Comparison of ENCODE assay signal across 1 cellular context in genomic region chr17:18225562-18226283, GRCh38.
TF ChIP-seq lines count a peak whose summit lies in the region.

Gene LLGL1, plus strand, starts transcription at chr17:18225635. Its CDS starts 48 bp downstream, at chr17:18225683.

TF ChIP-seq in K562, 482 proteins besides CTCF, POLR2A, EP300 and RAD21 (continued from another document and continues in another):
- TF ChIP-seq HINFP (tag; conservative IDR thresholded peaks at IDR 0.05; ENCODE audit: low read depth) (no peak), THRB (CRISPR knock-in tag; conservative IDR thresholded peaks at IDR 0.05) (no peak), ZNF584 (CRISPR knock-in tag; IDR thresholded peaks at IDR 0.05; ENCODE audit: low read depth) (no peak), HDAC1 (IDR thresholded peaks at IDR 0.05) (0 out of 4 replicates have a peak, but pooled peaks of 1 of the 2 experiments have one; percentile 24), POLR2G (IDR thresholded peaks at IDR 0.05; ENCODE audit: low read depth, low read length) (peak; percentile 67), TEAD1 (CRISPR knock-in tag; IDR thresholded peaks at IDR 0.05) (no peak), ZKSCAN1 (IDR thresholded peaks at IDR 0.05; ENCODE audit: low read depth, low read length) (no peak), HIVEP1 (CRISPR knock-in tag; IDR thresholded peaks at IDR 0.05) (no peak), L3MBTL2 (IDR thresholded peaks at IDR 0.05) (no peak), PHF8 (IDR thresholded peaks at IDR 0.05; ENCODE audit: borderline replicate concordance, low read length) (peak; percentile 43; the same call in 1 of the 2 replicates), MAX (CRISPR knock-in tag; IDR thresholded peaks at IDR 0.05) (no peak), RUNX1 (IDR thresholded peaks at IDR 0.05; ENCODE audit: low read depth) (no peak), RREB1 (CRISPR knock-in tag; IDR thresholded peaks at IDR 0.05) (no peak), ZNF140 (CRISPR knock-in tag; IDR thresholded peaks at IDR 0.05) (no peak), ZFPM2 (CRISPR knock-in tag; IDR thresholded peaks at IDR 0.05) (no peak), ZNF449 (CRISPR knock-in tag; IDR thresholded peaks at IDR 0.05) (no peak), CREB1 (IDR thresholded peaks at IDR 0.05) (peak; percentile 68), CREB1 (CRISPR knock-in tag; IDR thresholded peaks at IDR 0.05) (no peak), MYC (IDR thresholded peaks at IDR 0.05; ENCODE audit: low read depth, low read length) (0 out of 2 replicates have a peak, but pooled peaks have one; percentile 14), MYC (CRISPR knock-in tag; IDR thresholded peaks at IDR 0.05; ENCODE audit: borderline replicate concordance, low read depth) (no peak), CCNT2 (IDR thresholded peaks at IDR 0.05; ENCODE audit: borderline replicate concordance, extremely low read depth, insufficient read length, low read depth, low read length) (peak; percentile 0), XRCC4 (IDR thresholded peaks at IDR 0.05; ENCODE audit: extremely low read depth, insufficient read depth, insufficient read length) (no peak), VEZF1 (CRISPR knock-in tag; IDR thresholded peaks at IDR 0.05) (peak; percentile 90), ZBTB40 (IDR thresholded peaks at IDR 0.05) (no peak), ZBTB40 (CRISPR knock-in tag; IDR thresholded peaks at IDR 0.05) (no peak), FOS (IDR thresholded peaks at IDR 0.05; ENCODE audit: extremely low read depth, insufficient read length) (no peak), ZNF644 (tag; IDR thresholded peaks at IDR 0.05; ENCODE audit: low read depth) (0 out of 2 replicates have a peak, but pooled peaks have one; percentile 32), ZFX (CRISPR knock-in tag; IDR thresholded peaks at IDR 0.05) (0 out of 2 replicates have a peak, but pooled peaks have one; percentile 1), GABPA (tag; conservative IDR thresholded peaks at IDR 0.05; ENCODE audit: low read depth) (peak; percentile 21; the same call in 1 of the 2 replicates), ASH1L (IDR thresholded peaks at IDR 0.05; ENCODE audit: borderline replicate concordance, low read depth, partially characterized antibody) (no peak), CREM (IDR thresholded peaks at IDR 0.05; ENCODE audit: low read depth) (peak; percentile 84), HOXB6 (CRISPR knock-in tag; IDR thresholded peaks at IDR 0.05; ENCODE audit: borderline replicate concordance) (no peak), PPARD (CRISPR knock-in tag; IDR thresholded peaks at IDR 0.05) (no peak), ZNF639 (CRISPR knock-in tag; conservative IDR thresholded peaks at IDR 0.05 in 1 of 2, IDR thresholded peaks at IDR 0.05 in 1 of 2) (peak in 1 of 2 experiments; percentile 43; a peak in 1 of 4 replicates), ZNF79 (CRISPR knock-in tag; IDR thresholded peaks at IDR 0.05; ENCODE audit: low read depth) (no peak), PML (IDR thresholded peaks at IDR 0.05; ENCODE audit: low read length) (no peak)
